ENCODE assay signal across 21 cellular contexts in the genomic region with DNA sequence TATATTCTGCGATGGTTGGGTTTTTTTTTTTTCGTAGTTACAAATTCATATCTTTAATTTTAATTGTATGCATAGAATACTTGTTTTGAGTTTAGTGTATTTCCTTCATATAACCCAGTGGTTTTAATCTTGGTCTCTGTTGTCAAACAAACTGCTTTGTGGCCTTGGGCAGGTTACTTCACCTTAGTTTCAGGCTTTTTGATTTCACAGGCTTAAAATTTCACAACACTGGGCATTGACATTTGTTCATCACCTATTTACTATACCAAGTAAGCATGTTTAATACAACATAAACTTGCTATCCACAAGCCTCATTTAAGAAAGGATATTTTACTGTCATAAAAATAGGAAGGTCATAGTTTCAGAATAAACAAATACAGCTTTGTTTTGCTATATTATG. TPM values are rescaled to one million over a fixed set of nuclear protein-coding genes. Genes with fewer than 3 reads are reported as not detected.
DNase-seq lines count a peak whose midpoint lies in the region; ATAC-seq, FAIRE-seq and TF ChIP-seq lines count a peak whose summit lies in the region.
"Had no signal": no experiment of that assay in that cellular context is flagged by ENCODE, and none has a peak within 500 bp of the region (broad histone marks: within the 10 kb centered on the region; RNA-seq: fewer than 3 reads in every experiment).

No MANE protein-coding gene starts in this region.

- peaks cover 3% of the 10 kb centered on the region for H3K9me3 Mint-ChIP-seq in activated CD4-positive, alpha-beta T cell treated with anti-CD3 and anti-CD28 coated beads, Interleukin-2, amount 10 ng/mL, durations not matched to agents 7 days and 5 days

- no peak overlapping the region for H3K4me2 ChIP-seq in endothelial cell of umbilical vein (ENCODE audit: insufficient read depth, low read length)

- no peak overlapping the region for H2AFZ ChIP-seq in endothelial cell of umbilical vein (ENCODE audit: low read depth, low read length)

- H3K4me3 ChIP-seq in endothelial cell of umbilical vein (replicated peaks in 1 of 3; ENCODE audit: insufficient read depth in 1 of 3, low read depth in 1 of 3, low read length in 3 of 3) (no peak overlapping the region), neutrophil (ENCODE audit: low read depth in 1 of 2, low read length in 1 of 2) (no peak overlapping the region), suprapubic skin (no peak overlapping the region)
- H3K4me3 ChIP-seq: MG63 had no signal

- H3K9ac ChIP-seq in endothelial cell of umbilical vein (replicated peaks; ENCODE audit: extremely low read depth, insufficient read depth, low read length), result peak overlapping the region; percentile 1

- H3K9me1 ChIP-seq in endothelial cell of umbilical vein (replicated peaks; ENCODE audit: control insufficient read depth, extremely low read depth, insufficient read depth, low read length), result no peaks in the 10 kb centered on the region

- H3K4me1 ChIP-seq in endothelial cell of umbilical vein (ENCODE audit: control insufficient read depth, extremely low read depth, insufficient read depth, low read length), result no peaks in the 10 kb centered on the region
- H3K4me1 ChIP-seq in neutrophil (ENCODE audit: control insufficient read depth in 1 of 2, insufficient read depth in 1 of 2, low read depth in 1 of 2, low read length in 1 of 2), result peaks cover 16 to 23% of the 10 kb centered on the region in 2 experiments
- no peaks in the 10 kb centered on the region for H3K4me1 ChIP-seq in suprapubic skin
- H3K4me1 ChIP-seq: Caco-2 had no signal

- TF ChIP-seq EP300 in suprapubic skin (IDR thresholded peaks at IDR 0.05), result no peak

- FAIRE-seq in endothelial cell of umbilical vein (lab: Jason Lieb, UNC), result no peak
- FAIRE-seq: H54, RCC 7860 had no signal

- H3K36me3 ChIP-seq in endothelial cell of umbilical vein (ENCODE audit: control insufficient read depth in 2 of 2, extremely low read depth in 1 of 2, insufficient read depth in 2 of 2, low read length in 2 of 2) (no peaks in the 10 kb centered on the region), neutrophil (no peaks in the 10 kb centered on the region), suprapubic skin (no peaks in the 10 kb centered on the region)
- H3K36me3 ChIP-seq: MG63 had no signal

- H3K27me3 ChIP-seq in endothelial cell of umbilical vein (ENCODE audit: control insufficient read depth in 2 of 2, insufficient read depth in 2 of 2, low read length in 2 of 2) (no peaks in the 10 kb centered on the region), neutrophil (no peaks in the 10 kb centered on the region), suprapubic skin (no peaks in the 10 kb centered on the region)
- H3K27me3 ChIP-seq: MG63 had no signal

- peak overlapping the region; percentile 5 for H3K27ac Mint-ChIP-seq in activated CD4-positive, alpha-beta T cell treated with anti-CD3 and anti-CD28 coated beads, Interleukin-2, amount 10 ng/mL, durations not matched to agents 7 days and 5 days

- H3K27me3 Mint-ChIP-seq in activated CD4-positive, alpha-beta T cell treated with anti-CD3 and anti-CD28 coated beads, Interleukin-2, amount 10 ng/mL, durations not matched to agents 7 days and 5 days, result no peaks in the 10 kb centered on the region

- TF ChIP-seq CTCF in endothelial cell of umbilical vein (IDR thresholded peaks at IDR 0.05; ENCODE audit: extremely low read depth in 1 of 2, insufficient read depth in 1 of 2, low read depth in 1 of 2, low read length in 2 of 2), result no peak
- no peak for TF ChIP-seq CTCF in neutrophil (IDR thresholded peaks at IDR 0.05)
- TF ChIP-seq CTCF in suprapubic skin (IDR thresholded peaks at IDR 0.05), result no peak

- H3K79me2 ChIP-seq in endothelial cell of umbilical vein (ENCODE audit: control insufficient read depth, insufficient read depth, low read length), result peaks cover 76% of the 10 kb centered on the region

- peaks cover 5% of the 10 kb centered on the region for H3K36me3 Mint-ChIP-seq in activated CD4-positive, alpha-beta T cell treated with anti-CD3 and anti-CD28 coated beads, Interleukin-2, amount 10 ng/mL, durations not matched to agents 7 days and 5 days (ENCODE audit: low read depth)

- no peak overlapping the region for H3K27ac ChIP-seq in endothelial cell of umbilical vein (ENCODE audit: insufficient read depth, low read depth, low read length)
- H3K27ac ChIP-seq in neutrophil, result peak overlapping the region; percentile 19
- no peak overlapping the region for H3K27ac ChIP-seq in suprapubic skin

- ATAC-seq in GM21381 (IDR thresholded peaks at IDR 0.05; ENCODE audit: unreplicated experiment), result peak; percentile 17
- ATAC-seq in GM21447 (IDR thresholded peaks at IDR 0.05; ENCODE audit: unreplicated experiment), result no peak
- ATAC-seq: SK-N-SH treated with all-trans-retinoic acid at 6 μM for 48 hours had no signal

- H3K9me3 ChIP-seq in endothelial cell of umbilical vein (replicated peaks; ENCODE audit: control insufficient read depth, insufficient read depth, low read length), result no peaks in the 10 kb centered on the region
- no peaks in the 10 kb centered on the region for H3K9me3 ChIP-seq in neutrophil
- H3K9me3 ChIP-seq in suprapubic skin, result no peaks in the 10 kb centered on the region
- H3K9me3 ChIP-seq: Caco-2 had no signal

- POLR2A ChIA-PET in activated CD4-positive, alpha-beta T cell treated with anti-CD3 and anti-CD28 coated beads, Interleukin-2, amount 10 ng/mL, durations not matched to agents 7 days and 5 days (lab: Charles Lee), result interaction anchor here (0.6 kb wide), 1 partner anchor 70 kb away, joined by 3 read pairs; no protein-coding TSS in a partner anchor
- POLR2A ChIA-PET in endothelial cell of umbilical vein (lab: Charles Lee), result no interaction called here

- TF ChIP-seq POLR2A in endothelial cell of umbilical vein (IDR thresholded peaks at IDR 0.05; ENCODE audit: low read depth, low read length) (no peak), suprapubic skin (IDR thresholded peaks at IDR 0.05) (no peak)

- 78% methylated on average over 2 of the region's 2 CpGs for WGBS in suprapubic skin

- dilution Hi-C loops in endothelial cell of umbilical vein (cut with MboI; ENCODE audit: extremely low pct_ligation_motif_present, low sequenced_read_pairs), result no loop called here

- no TSS peak for BruUV-seq in endothelial cell of umbilical vein (replicated peaks; lab: Mats Ljungman, UMichigan)

- H3K4me3 Mint-ChIP-seq in activated CD4-positive, alpha-beta T cell treated with anti-CD3 and anti-CD28 coated beads, Interleukin-2, amount 10 ng/mL, durations not matched to agents 7 days and 5 days, result no peak overlapping the region

- intact Hi-C loops in endothelial cell of umbilical vein (cut with micrococcal nuclease), result loop anchor here (1.0 kb wide), 1 partner anchor 10 kb away; no protein-coding TSS in a partner anchor

- no peak for DNase-seq in activated CD4-positive, alpha-beta T cell treated with anti-CD3 and anti-CD28 coated beads, Interleukin-2, amount 10 ng/mL, durations not matched to agents 7 days and 5 days
- no peak for DNase-seq in activated CD4-positive, alpha-beta T cell treated with anti-CD3 and anti-CD28 coated beads for 4 hours
- DNase-seq in endothelial cell of umbilical vein (ENCODE audit: low read depth, low spot score) (no peak), suprapubic skin (ENCODE audit: low spot score in 2 of 2) (no peak), hypothalamus (lab: John Stamatoyannopoulos, UW) (no peak)
- DNase-seq: C1 segment of cervical spinal cord, Caco-2, DMS153, EL, MG63, NCI-H1092, NCI-H146, NCI-H345, NCI-H526, SHP77 had no signal

- peaks cover 26% of the 10 kb centered on the region for H3K4me1 Mint-ChIP-seq in activated CD4-positive, alpha-beta T cell treated with anti-CD3 and anti-CD28 coated beads, Interleukin-2, amount 10 ng/mL, durations not matched to agents 7 days and 5 days

- CTCF ChIA-PET in activated CD4-positive, alpha-beta T cell treated with anti-CD3 and anti-CD28 coated beads, Interleukin-2, amount 10 ng/mL, durations not matched to agents 7 days and 5 days (lab: Charles Lee), result interaction anchor here (0.6 kb wide), 1 partner anchor 387 kb away, joined by 3 read pairs; no protein-coding TSS in a partner anchor
- CTCF ChIA-PET in endothelial cell of umbilical vein (lab: Charles Lee), result interaction anchor here (1.3 to 1.4 kb wide), 2 partner anchors 10 to 12 kb away, joined by 3 to 5 read pairs; no protein-coding TSS in a partner anchor

- peaks cover 12% of the 10 kb centered on the region for H4K20me1 ChIP-seq in endothelial cell of umbilical vein (replicated peaks; ENCODE audit: control insufficient read depth, extremely low read depth, insufficient read depth, low read length)

TF ChIP-seq in endothelial cell of umbilical vein, 7 proteins besides CTCF, POLR2A, EP300 and RAD21:
- TF ChIP-seq MYC (IDR thresholded peaks at IDR 0.05; ENCODE audit: low read depth, low read length) (no peak), JUN (IDR thresholded peaks at IDR 0.05; ENCODE audit: borderline replicate concordance, insufficient read depth, insufficient read length, low read depth) (no peak), POLR2AphosphoS5 (IDR thresholded peaks at IDR 0.05; ENCODE audit: insufficient read depth, low read depth, low read length) (no peak), EZH2 (IDR thresholded peaks at IDR 0.05; ENCODE audit: borderline replicate concordance, low read depth, low read length, severe bottlenecking) (no peak), FOS (IDR thresholded peaks at IDR 0.05; ENCODE audit: borderline replicate concordance, insufficient read depth, low read length) (no peak), GATA2 (IDR thresholded peaks at IDR 0.05; ENCODE audit: insufficient read depth, insufficient read length, low read depth, low read length) (no peak)
- TF ChIP-seq, protein P1, sequence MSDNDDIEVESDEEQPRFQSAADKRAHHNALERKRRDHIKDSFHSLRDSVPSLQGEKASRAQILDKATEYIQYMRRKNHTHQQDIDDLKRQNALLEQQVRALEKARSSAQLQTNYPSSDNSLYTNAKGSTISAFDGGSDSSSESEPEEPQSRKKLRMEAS (IDR thresholded peaks at IDR 0.05; ENCODE audit: insufficient read depth, insufficient read length), result no peak

RNA-seq across cellular contexts. Expression of a gene that starts 14.7 kb away (rescaled TPM):
- total RNA-seq in activated CD4-positive, alpha-beta T cell treated with anti-CD3 and anti-CD28 coated beads, Interleukin-2, amount 10 ng/mL, durations not matched to agents 7 days and 5 days, result 10 to 100 TPM; 15.8 to 20.4 TPM
- total RNA-seq in endothelial cell of umbilical vein, result 55.2 and 61.6 TPM in 2 replicates
- 25.4 and 28.7 TPM in 2 replicates for polyA plus RNA-seq in endothelial cell of umbilical vein
- 25.9 and 27.1 TPM in 2 replicates for polyA plus RNA-seq in endothelial cell of umbilical vein (2011; cell fraction: cytosol; rRNA removed)
- polyA plus RNA-seq in endothelial cell of umbilical vein (2011; cell fraction: nucleus; rRNA removed), result 95.5 and 109 TPM in 2 replicates
- 33.4 and 42.7 TPM in 2 replicates for polyA plus RNA-seq in endothelial cell of umbilical vein (2012)
- 163 and 181 TPM in 2 replicates for polyA minus RNA-seq in endothelial cell of umbilical vein
- polyA minus RNA-seq in endothelial cell of umbilical vein (2011; cell fraction: cytosol; rRNA and poly(A)+ RNA removed), result 13.7 TPM
- polyA minus RNA-seq in endothelial cell of umbilical vein (2011; cell fraction: nucleus; rRNA and poly(A)+ RNA removed), result 126 and 179 TPM in 2 replicates
- total RNA-seq in suprapubic skin, result 10 to 100 TPM; 31.3 to 62.4 (median 43.5) TPM
